Comparison of ENCODE assay signal across 4 cellular contexts in genomic region chr3:127284258-127284657, GRCh38. TPM values are rescaled to one million over a fixed set of nuclear protein-coding genes. Genes with fewer than 3 reads are reported as not detected.
"Had no signal": no experiment of that assay in that cellular context is flagged by ENCODE, and none has a peak within 500 bp of the region (broad histone marks: within the 10 kb centered on the region; RNA-seq: fewer than 3 reads in every experiment).

No MANE protein-coding gene starts in this region.

- ATAC-seq: GM12878 had no signal

- H3K4me3 ChIP-seq: GM12878 had no signal

- DNase-seq: GDM1, GF-D8 had no signal

RNA-seq across cellular contexts. Expression of gene PRR20G, which starts 3.6 kb away (rescaled TPM):
- total RNA-seq: G401, GM12878 had no signal
- polyA plus RNA-seq: GM12878 had no signal
